ENCODE assay signal across 24 cellular contexts in the genomic region with DNA sequence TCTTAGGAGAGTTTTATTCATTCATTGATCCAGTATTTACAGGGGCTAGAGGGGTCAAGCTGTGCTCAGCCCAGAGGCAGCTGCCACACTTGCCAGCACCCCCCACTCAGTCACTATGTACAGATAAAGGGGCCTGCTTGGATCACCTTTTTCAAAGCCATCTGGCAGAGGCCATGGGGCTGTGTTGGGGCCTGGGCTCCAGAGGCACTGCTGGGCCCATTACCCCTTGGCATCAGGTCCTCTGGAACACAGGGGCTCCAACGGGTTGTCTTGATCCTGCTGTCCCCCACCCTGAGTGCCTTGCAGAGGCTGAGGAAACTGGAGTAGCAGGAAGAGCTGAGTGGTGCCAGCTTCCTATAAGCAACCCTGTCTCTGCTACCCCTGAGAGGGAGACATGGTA. TPM values are rescaled to one million over a fixed set of nuclear protein-coding genes. Genes with fewer than 3 reads are reported as not detected.
DNase-seq lines count a peak whose midpoint lies in the region; ATAC-seq and TF ChIP-seq lines count a peak whose summit lies in the region.
"Had no signal": no experiment of that assay in that cellular context is flagged by ENCODE, and none has a peak within 500 bp of the region (broad histone marks: within the 10 kb centered on the region; RNA-seq: fewer than 3 reads in every experiment).

No MANE protein-coding gene starts in this region.

- peak overlapping the region; percentile 56 for H3K27ac Mint-ChIP-seq in CD8-positive, alpha-beta T cell
- H3K27ac Mint-ChIP-seq in chondrocyte (ENCODE audit: unreplicated experiment) = no peak overlapping the region

- peak; percentile 61 for DNase-seq in activated effector memory CD4-positive, alpha-beta T cell treated with anti-CD3 and anti-CD28 coated beads, Interleukin-2, amount 50 U/mL, for 16 hours
- no peak for DNase-seq in activated effector memory CD4-positive, alpha-beta T cell treated with Interleukin-2 at 50 U/mL for 16 hours
- no peak for DNase-seq in CD8-positive, alpha-beta T cell
- DNase-seq in chondrocyte (ENCODE audit: low spot score) (peak; percentile 38), posterior vena cava (ENCODE audit: low spot score) (peak; percentile 45), KG1 (lab: John Stamatoyannopoulos, UW) (no peak), SKM-1 (lab: John Stamatoyannopoulos, UW; ENCODE audit: unreplicated experiment) (no peak)
- DNase-seq: activated CD4-positive, alpha-beta T cell treated with anti-CD3 and anti-CD28 coated beads for 48 hours; activated naive CD4-positive, alpha-beta T cell treated with anti-CD3 and anti-CD28 coated beads, Interleukin-2, amount 50 U/mL, for 16 hours; amniotic stem cell; brain microvascular endothelial cell; HCEC 1CT; midbrain; naive thymus-derived CD4-positive, alpha-beta T cell; NCI-H146; NCI-H2107; stimulated activated naive CD4-positive, alpha-beta T cell; SW 1271; T1000; testis had no signal

- intact Hi-C loops in CD8-positive, alpha-beta T cell (cut with DNase I, micrococcal nuclease) = no loop called here
- intact Hi-C loops in posterior vena cava (cut with DNase I) = no loop called here

- H3K9me3 Mint-ChIP-seq in CD8-positive, alpha-beta T cell = no peaks in the 10 kb centered on the region
- H3K9me3 Mint-ChIP-seq in chondrocyte (ENCODE audit: low read depth) = no peaks in the 10 kb centered on the region
- H3K9me3 Mint-ChIP-seq: naive thymus-derived CD4-positive, alpha-beta T cell had no signal

- H3K36me3 Mint-ChIP-seq in CD8-positive, alpha-beta T cell = peaks cover 81% of the 10 kb centered on the region
- peaks cover 23% of the 10 kb centered on the region for H3K36me3 Mint-ChIP-seq in chondrocyte (ENCODE audit: low read depth)

- no peaks in the 10 kb centered on the region for H3K27me3 Mint-ChIP-seq in CD8-positive, alpha-beta T cell (ENCODE audit: low read depth)
- no peaks in the 10 kb centered on the region for H3K27me3 Mint-ChIP-seq in chondrocyte (ENCODE audit: low read depth)
- H3K27me3 Mint-ChIP-seq: naive thymus-derived CD4-positive, alpha-beta T cell had no signal

- TF ChIP-seq CTCF in CD8-positive, alpha-beta T cell (IDR thresholded peaks at IDR 0.05) = no peak
- TF ChIP-seq CTCF in chondrocyte (IDR thresholded peaks at IDR 0.05) = no peak

- no peaks in the 10 kb centered on the region for H3K9me3 ChIP-seq in CD8-positive, alpha-beta T cell (ENCODE audit: low read length)
- H3K9me3 ChIP-seq: Peyer's patch, testis had no signal

- no peaks in the 10 kb centered on the region for H3K4me1 ChIP-seq in CD8-positive, alpha-beta T cell (ENCODE audit: insufficient read depth, low read length)
- H3K4me1 ChIP-seq: Peyer's patch, testis had no signal

- no peaks in the 10 kb centered on the region for H3K27me3 ChIP-seq in CD8-positive, alpha-beta T cell (ENCODE audit: insufficient read depth, low read length)
- H3K27me3 ChIP-seq: brain microvascular endothelial cell, Peyer's patch, testis had no signal

- H3K4me3 ChIP-seq in CD8-positive, alpha-beta T cell (ENCODE audit: low read depth, low read length) = no peak overlapping the region
- H3K4me3 ChIP-seq: Peyer's patch, testis had no signal

- no peak for ATAC-seq in CD8-positive, alpha-beta T cell
- no peak for ATAC-seq in HG03469 (IDR thresholded peaks at IDR 0.05; ENCODE audit: unreplicated experiment)
- ATAC-seq: naive thymus-derived CD4-positive, alpha-beta T cell had no signal

- CTCF ChIA-PET in CD8-positive, alpha-beta T cell (lab: Charles Lee) = interaction anchor here (0.7 to 1.2 kb wide), 2 partner anchors 11 to 180 kb away, joined by 3 to 4 read pairs; no protein-coding TSS in a partner anchor

- H3K27ac ChIP-seq in CD8-positive, alpha-beta T cell (ENCODE audit: low read depth, low read length) = no peak overlapping the region
- H3K27ac ChIP-seq: brain microvascular endothelial cell, C4-2B, Peyer's patch, testis had no signal

- H3K4me1 Mint-ChIP-seq in CD8-positive, alpha-beta T cell (ENCODE audit: low read depth) = no peaks in the 10 kb centered on the region
- no peaks in the 10 kb centered on the region for H3K4me1 Mint-ChIP-seq in chondrocyte (ENCODE audit: low read depth)
- H3K4me1 Mint-ChIP-seq: naive thymus-derived CD4-positive, alpha-beta T cell had no signal

- peaks cover 50% of the 10 kb centered on the region for H3K36me3 ChIP-seq in CD8-positive, alpha-beta T cell (ENCODE audit: insufficient read depth, low read length)

- H3K4me3 Mint-ChIP-seq in CD8-positive, alpha-beta T cell = no peak overlapping the region
- H3K4me3 Mint-ChIP-seq in chondrocyte (ENCODE audit: unreplicated experiment) = no peak overlapping the region
- H3K4me3 Mint-ChIP-seq: naive thymus-derived CD4-positive, alpha-beta T cell had no signal

- POLR2A ChIA-PET in CD8-positive, alpha-beta T cell (lab: Charles Lee) = no interaction called here

RNA-seq across cellular contexts. Expression of a gene that starts 8.8 kb away (rescaled TPM):
- total RNA-seq in CD8-positive, alpha-beta T cell = 100 to 1,000 TPM; 166 to 188 TPM
- total RNA-seq in chondrocyte = 82.1 to 85.4 TPM (median 84.3 TPM) in 3 replicates
- total RNA-seq in posterior vena cava = 10 to 100 TPM; 53.0 to 55.1 TPM

RNA-seq across cellular contexts. Expression of a gene that starts 9.4 kb away (rescaled TPM):
- 10 to 100 TPM; 10.2 to 11.6 TPM for total RNA-seq in CD8-positive, alpha-beta T cell
- 5.1 to 7.1 TPM (median 5.5 TPM) in 3 replicates for total RNA-seq in chondrocyte
- 1 to 10 TPM; 6.4 to 9.2 TPM for total RNA-seq in posterior vena cava

RNA-seq across cellular contexts. Expression of a gene that starts 43.9 kb away (rescaled TPM):
- under 1 TPM in 1 of 2 experiments, not detected in 1; 0.05 TPM for total RNA-seq in CD8-positive, alpha-beta T cell
- total RNA-seq in chondrocyte = 0.17 TPM in 1 of 3 replicates, not detected in the others
- total RNA-seq in posterior vena cava = 10 to 100 TPM; 12.4 to 17.7 TPM
- total RNA-seq: LHCN-M2 had no signal

RNA-seq across cellular contexts. Expression of a gene that starts 52.8 kb away (rescaled TPM):
- 1 to 10 TPM; 3.8 to 4.3 TPM for total RNA-seq in CD8-positive, alpha-beta T cell
- 3.3 to 13.7 TPM (median 12.7 TPM) in 3 replicates for total RNA-seq in chondrocyte
- 1 to 10 TPM; 3.5 to 5.5 TPM for total RNA-seq in posterior vena cava
- total RNA-seq: Peyer's patch had no signal

RNA-seq across cellular contexts. Expression of a gene that starts 54.4 kb away (rescaled TPM):
- 100 to 1,000 TPM; 150 to 163 TPM for total RNA-seq in CD8-positive, alpha-beta T cell
- 97.6 to 121 TPM (median 101 TPM) in 3 replicates for total RNA-seq in chondrocyte
- total RNA-seq in posterior vena cava = 10 to 100 TPM; 53.0 to 65.2 TPM

Comparison
In these comparisons a context has a peak if more than half of its experiments do, and no peak if none do; other contexts are left out.
1. DNase-seq: peak in activated effector memory CD4-positive, alpha-beta T cell treated with anti-CD3 and anti-CD28 coated beads, Interleukin-2, amount 50 U/mL, for 16 hours (single experiment), chondrocyte (single experiment) and posterior vena cava (single experiment); none in activated effector memory CD4-positive, alpha-beta T cell treated with Interleukin-2 at 50 U/mL for 16 hours (single experiment), CD8-positive, alpha-beta T cell (0 of 7), KG1 (single experiment) and SKM-1 (single experiment).
2. RNA of a gene that starts 43.9 kb away (total RNA-seq): 12.4 to 17.7 TPM in posterior vena cava; 0.17 TPM in chondrocyte and 0.05 TPM in CD8-positive, alpha-beta T cell; every median in the first group is over 10 times any median in the second.